ENCODE assay signal across 12 cellular contexts in the genomic region with DNA sequence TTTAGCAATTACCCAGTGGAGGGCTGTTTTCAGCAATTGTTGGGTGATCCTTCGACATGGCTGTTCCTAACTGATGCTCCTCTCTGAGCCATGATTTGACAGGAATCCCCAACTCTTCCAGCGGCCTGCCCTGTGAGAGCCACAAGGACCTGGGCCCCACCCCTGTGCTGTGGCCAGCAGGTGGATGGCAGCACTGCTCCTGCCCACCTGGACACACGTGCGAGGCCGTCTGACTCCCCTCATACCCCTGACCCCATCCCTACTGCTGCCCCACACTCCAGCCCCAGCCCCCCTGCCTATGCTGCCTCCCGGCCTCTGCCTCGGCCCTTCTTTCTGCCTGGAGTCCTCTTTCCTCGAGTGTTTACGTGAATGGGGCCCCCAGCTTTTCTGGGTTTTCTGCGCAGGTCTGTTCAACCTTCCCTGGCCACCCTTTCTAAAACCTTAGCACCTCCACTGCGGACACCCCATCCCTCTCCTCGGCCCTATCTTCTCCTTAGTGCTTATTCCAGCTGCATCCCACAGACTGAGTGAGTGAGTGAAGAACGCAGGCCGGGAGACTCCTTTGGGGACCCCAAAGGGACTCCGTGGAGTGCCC.
"Had no signal": no experiment of that assay in that cellular context is flagged by ENCODE, and none has a peak within 500 bp of the region (broad histone marks: within the 10 kb centered on the region; RNA-seq: fewer than 3 reads in every experiment).

No MANE protein-coding gene starts in this region.

- H3K4me1 Mint-ChIP-seq: stimulated activated naive CD8-positive, alpha-beta T cell treated with anti-CD3 and anti-CD28 coated beads, Interleukin-15, amount 100 ng/mL, for 72 hours had no signal

- H3K36me3 Mint-ChIP-seq: activated CD4-positive, alpha-beta memory T cell treated with anti-CD3 and anti-CD28 coated beads for 36 hours had no signal

- H3K4me3 Mint-ChIP-seq: activated CD4-positive, alpha-beta memory T cell treated with anti-CD3 and anti-CD28 coated beads for 36 hours; activated T-cell treated with anti-CD3 and anti-CD28 coated beads, Interleukin-2, amount 50 U/mL, for 72 hours; stimulated activated naive CD8-positive, alpha-beta T cell treated with anti-CD3 and anti-CD28 coated beads, Interleukin-15, amount 100 ng/mL, for 72 hours had no signal

- H3K4me3 ChIP-seq: heart right ventricle, left ventricle myocardium inferior, uterus had no signal

- DNase-seq: activated CD4-positive, alpha-beta memory T cell treated with anti-CD3 and anti-CD28 coated beads for 36 hours; activated CD4-positive, alpha-beta T cell treated with anti-CD3 and anti-CD28 coated beads for 1 hour; activated naive CD4-positive, alpha-beta T cell; activated T-cell treated with anti-CD3 and anti-CD28 coated beads, Interleukin-2, amount 50 U/mL, for 72 hours; effector CD8-positive, alpha-beta T cell; heart right ventricle; left ventricle myocardium inferior; mesenchymal stem cell; stimulated activated CD4-positive, alpha-beta T cell treated with anti-CD3 and anti-CD28 coated beads, Interleukin-4, amount 100 ng/mL, for 4 hours; stimulated activated naive CD8-positive, alpha-beta T cell treated with anti-CD3 and anti-CD28 coated beads, Interleukin-15, amount 100 ng/mL, for 72 hours; T-helper 2 cell had no signal

- H3K27ac ChIP-seq: heart right ventricle, left ventricle myocardium inferior had no signal

- H3K27ac Mint-ChIP-seq: activated CD4-positive, alpha-beta memory T cell treated with anti-CD3 and anti-CD28 coated beads for 36 hours; activated T-cell treated with anti-CD3 and anti-CD28 coated beads, Interleukin-2, amount 50 U/mL, for 72 hours had no signal

- H3K27me3 ChIP-seq: uterus had no signal

- H3K4me1 ChIP-seq: heart right ventricle, left ventricle myocardium inferior, uterus had no signal

- H3K9me3 ChIP-seq: heart right ventricle, left ventricle myocardium inferior, uterus had no signal

- ATAC-seq: activated T-cell treated with anti-CD3 and anti-CD28 coated beads, Interleukin-2, amount 50 U/mL, for 72 hours; heart right ventricle; stimulated activated naive CD8-positive, alpha-beta T cell treated with anti-CD3 and anti-CD28 coated beads, Interleukin-15, amount 100 ng/mL, for 72 hours had no signal

- H3K36me3 ChIP-seq: heart right ventricle, left ventricle myocardium inferior, uterus had no signal

- H3K9me3 Mint-ChIP-seq: activated CD4-positive, alpha-beta memory T cell treated with anti-CD3 and anti-CD28 coated beads for 36 hours; activated T-cell treated with anti-CD3 and anti-CD28 coated beads, Interleukin-2, amount 50 U/mL, for 72 hours; stimulated activated naive CD8-positive, alpha-beta T cell treated with anti-CD3 and anti-CD28 coated beads, Interleukin-15, amount 100 ng/mL, for 72 hours had no signal
